ENCODE assay signal across 2 cellular contexts in genomic region chr5:90550963-90551362, GRCh38.
TF ChIP-seq lines count a peak whose summit lies in the region.

No MANE protein-coding gene starts in this region.

TF ChIP-seq in GM12891, 5 proteins besides CTCF, POLR2A, EP300 and RAD21:
- no peak for TF ChIP-seq POLR2AphosphoS5 (IDR thresholded peaks at IDR 0.05; ENCODE audit: low read depth, low read length)
- no peak for TF ChIP-seq POU2F2 (IDR thresholded peaks at IDR 0.05; ENCODE audit: low read depth, low read length)
- TF ChIP-seq PAX5 (IDR thresholded peaks at IDR 0.05; ENCODE audit: insufficient read depth, low read length, severe bottlenecking), result no peak
- TF ChIP-seq SPI1 (IDR thresholded peaks at IDR 0.05; ENCODE audit: low read depth, low read length), result no peak
- no peak for TF ChIP-seq TAF1 (IDR thresholded peaks at IDR 0.05; ENCODE audit: low read depth, low read length)

TF ChIP-seq in H1, 55 proteins besides CTCF, POLR2A, EP300 and RAD21:
- TF ChIP-seq RXRA (IDR thresholded peaks at IDR 0.05; ENCODE audit: insufficient read depth, low read depth, low read length) (no peak), PHF8 (conservative IDR thresholded peaks at IDR 0.05; ENCODE audit: low read depth, low read length) (no peak), RBBP5 (IDR thresholded peaks at IDR 0.05; ENCODE audit: borderline replicate concordance, low read depth, low read length) (no peak), GTF2F1 (IDR thresholded peaks at IDR 0.05; ENCODE audit: borderline replicate concordance, low read depth, low read length) (no peak), SIRT6 (IDR thresholded peaks at IDR 0.05; ENCODE audit: low read length) (no peak), CHD1 (IDR thresholded peaks at IDR 0.05; ENCODE audit: low read depth, low read length) (no peak), EZH2 (IDR thresholded peaks at IDR 0.05; ENCODE audit: low read depth, low read length, severe bottlenecking) (no peak), SIN3A (conservative IDR thresholded peaks at IDR 0.05 in 1 of 2, IDR thresholded peaks at IDR 0.05 in 1 of 2; ENCODE audit: low read depth in 1 of 2, low read length in 2 of 2) (no peak), SP4 (IDR thresholded peaks at IDR 0.05; ENCODE audit: low read length) (no peak), SAP30 (IDR thresholded peaks at IDR 0.05; ENCODE audit: insufficient read depth, insufficient replicate concordance, low read length) (no peak)
TF ChIP-seq in H1: peak in this region for 0.
